In the genomic region with DNA sequence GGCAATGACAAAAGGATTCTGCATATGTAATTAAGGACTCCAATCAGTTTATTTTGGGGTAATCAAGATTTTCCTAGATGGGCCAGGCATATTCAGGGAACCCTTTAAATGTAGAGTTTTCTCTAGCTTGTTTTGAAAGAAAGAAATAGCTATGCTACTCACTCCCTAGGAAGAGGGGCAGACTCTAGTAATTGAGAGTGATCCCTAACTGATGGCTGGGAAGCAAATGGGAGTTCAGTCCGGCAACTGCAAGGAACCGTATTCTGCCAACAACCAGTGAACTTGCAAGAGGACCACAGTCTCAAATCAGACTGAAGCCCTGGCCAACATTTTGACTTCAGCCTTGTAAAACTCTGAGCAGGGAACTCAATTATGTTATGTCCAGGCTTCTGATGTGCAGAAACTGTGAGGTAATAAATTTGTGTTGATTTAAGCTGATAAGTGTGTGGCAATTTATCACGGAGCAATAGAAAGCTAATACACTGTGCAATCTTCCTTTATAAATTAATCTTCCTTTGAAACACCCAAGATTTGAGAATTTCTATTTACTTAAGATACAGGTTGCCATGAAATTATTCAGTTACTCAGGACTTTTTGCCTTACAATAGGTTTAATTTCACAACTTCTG, we compare ENCODE assay signal across 20 cellular contexts. TPM values are rescaled to one million over a fixed set of nuclear protein-coding genes. Genes with fewer than 3 reads are reported as not detected.
DNase-seq lines count a peak whose midpoint lies in the region; ATAC-seq and TF ChIP-seq lines count a peak whose summit lies in the region.
"Had no signal": no experiment of that assay in that cellular context is flagged by ENCODE, and none has a peak within 500 bp of the region (broad histone marks: within the 10 kb centered on the region; RNA-seq: fewer than 3 reads in every experiment).

No MANE protein-coding gene starts in this region.

- intact Hi-C loops in natural killer cell (cut with micrococcal nuclease) (no loop called here), PC-3 (cut with micrococcal nuclease) (no loop called here)

- no peaks in the 10 kb centered on the region for H3K79me2 ChIP-seq in hepatocyte
- no peaks in the 10 kb centered on the region for H3K79me2 ChIP-seq in PC-3 (ENCODE audit: low read length)

- H3K9ac ChIP-seq in PC-3 (ENCODE audit: low read length), result no peak overlapping the region
- H3K9ac ChIP-seq: BLaER1 had no signal

- POLR2A ChIA-PET in PC-3 (lab: Charles Lee; ENCODE audit: unreplicated experiment), result no interaction called here

- no peak overlapping the region for H3K4me3 ChIP-seq in hepatocyte
- no peak overlapping the region for H3K4me3 ChIP-seq in PC-3 (ENCODE audit: low read length)
- H3K4me3 ChIP-seq: BLaER1, MG63, PC-9, SJCRH30 had no signal

- no peaks in the 10 kb centered on the region for H3K36me3 ChIP-seq in hepatocyte (replicated peaks; ENCODE audit: insufficient read depth, low read depth)
- H3K36me3 ChIP-seq in PC-3 (ENCODE audit: low read depth, low read length), result no peaks in the 10 kb centered on the region
- H3K36me3 ChIP-seq: BLaER1, MG63, SJCRH30 had no signal

- no peaks in the 10 kb centered on the region for H3F3A ChIP-seq in PC-3 (ENCODE audit: low read length, unreplicated experiment)

- H3K9me2 ChIP-seq in hepatocyte (replicated peaks; ENCODE audit: insufficient read depth) (no peaks in the 10 kb centered on the region), PC-3 (replicated peaks; ENCODE audit: low read length) (no peaks in the 10 kb centered on the region)

- peaks cover 24% of the 10 kb centered on the region for H3K4me1 ChIP-seq in hepatocyte (ENCODE audit: insufficient read depth)
- H3K4me1 ChIP-seq in PC-3 (ENCODE audit: insufficient read depth, low read length), result no peaks in the 10 kb centered on the region
- H3K4me1 ChIP-seq: BLaER1 had no signal

- peaks cover 57% of the 10 kb centered on the region for H3K4me1 Mint-ChIP-seq in activated CD8-positive, alpha-beta memory T cell treated with anti-CD3 and anti-CD28 coated beads, Interleukin-2, amount 10 ng/mL, durations not matched to agents 7 days and 5 days
- peaks cover 92 to 93% of the 10 kb centered on the region in 2 donors for H3K4me1 Mint-ChIP-seq in natural killer cell

- no peaks in the 10 kb centered on the region for H3K27me3 Mint-ChIP-seq in activated CD8-positive, alpha-beta memory T cell treated with anti-CD3 and anti-CD28 coated beads, Interleukin-2, amount 10 ng/mL, durations not matched to agents 7 days and 5 days
- no peaks in the 10 kb centered on the region for H3K27me3 Mint-ChIP-seq in natural killer cell (ENCODE audit: low read depth in 2 of 2)

- BruUV-seq in PC-3 (replicated peaks; lab: Mats Ljungman, UMichigan), result no TSS peak

- H3K27ac ChIP-seq in hepatocyte, result peak overlapping the region; percentile 80
- H3K27ac ChIP-seq in PC-3 (ENCODE audit: low read length), result no peak overlapping the region
- H3K27ac ChIP-seq: BLaER1, PC-9 had no signal

- TF ChIP-seq CTCF in hepatocyte (IDR thresholded peaks at IDR 0.05; ENCODE audit: poor library complexity) (no peak), natural killer cell (IDR thresholded peaks at IDR 0.05) (no peak), PC-3 (conservative IDR thresholded peaks at IDR 0.05; ENCODE audit: low read depth, low read length) (no peak)

- peak overlapping the region; percentile 41 for H3K27ac Mint-ChIP-seq in activated CD8-positive, alpha-beta memory T cell treated with anti-CD3 and anti-CD28 coated beads, Interleukin-2, amount 10 ng/mL, durations not matched to agents 7 days and 5 days
- peak overlapping the region; percentile 91 to 97 for H3K27ac Mint-ChIP-seq in natural killer cell
- H3K27ac Mint-ChIP-seq: CD8-positive, alpha-beta T cell had no signal

- CTCF ChIA-PET in activated CD8-positive, alpha-beta memory T cell treated with anti-CD3 and anti-CD28 coated beads, Interleukin-2, amount 10 ng/mL, durations not matched to agents 7 days and 5 days (lab: Charles Lee), result no interaction called here
- CTCF ChIA-PET in PC-3 (lab: Charles Lee), result no interaction called here

- H3K9me3 Mint-ChIP-seq in activated CD8-positive, alpha-beta memory T cell treated with anti-CD3 and anti-CD28 coated beads, Interleukin-2, amount 10 ng/mL, durations not matched to agents 7 days and 5 days (ENCODE audit: low read depth), result peaks cover 10% of the 10 kb centered on the region
- peaks cover 0 to 5% of the 10 kb centered on the region in 2 donors for H3K9me3 Mint-ChIP-seq in natural killer cell

- peak overlapping the region; percentile 17 for H3K4me2 ChIP-seq in hepatocyte
- no peak overlapping the region for H3K4me2 ChIP-seq in PC-3 (ENCODE audit: low read length)
- H3K4me2 ChIP-seq: BLaER1, PC-9 had no signal

- H3K36me3 Mint-ChIP-seq in activated CD8-positive, alpha-beta memory T cell treated with anti-CD3 and anti-CD28 coated beads, Interleukin-2, amount 10 ng/mL, durations not matched to agents 7 days and 5 days, result peaks cover 63% of the 10 kb centered on the region
- peaks cover 60% of the 10 kb centered on the region for H3K36me3 Mint-ChIP-seq in natural killer cell

- H3K9me3 ChIP-seq in hepatocyte (ENCODE audit: low read depth), result no peaks in the 10 kb centered on the region
- H3K9me3 ChIP-seq in PC-3 (ENCODE audit: low read length), result no peaks in the 10 kb centered on the region
- H3K9me3 ChIP-seq: BLaER1, MG63 had no signal

- H3K4me3 Mint-ChIP-seq in activated CD8-positive, alpha-beta memory T cell treated with anti-CD3 and anti-CD28 coated beads, Interleukin-2, amount 10 ng/mL, durations not matched to agents 7 days and 5 days, result no peak overlapping the region
- H3K4me3 Mint-ChIP-seq in natural killer cell, result peak overlapping the region; percentile 81
- H3K4me3 Mint-ChIP-seq: CD8-positive, alpha-beta T cell had no signal

- no peaks in the 10 kb centered on the region for H4K20me1 ChIP-seq in hepatocyte (ENCODE audit: insufficient read depth, poor library complexity, severe bottlenecking)
- H4K20me1 ChIP-seq in PC-3 (ENCODE audit: low read length), result no peaks in the 10 kb centered on the region
- H4K20me1 ChIP-seq: BLaER1 had no signal

- no peak for ATAC-seq in activated CD8-positive, alpha-beta memory T cell treated with anti-CD3 and anti-CD28 coated beads, Interleukin-2, amount 10 ng/mL, durations not matched to agents 7 days and 5 days
- ATAC-seq in natural killer cell, result no peak
- no peak for ATAC-seq in PC-3
- ATAC-seq: CD8-positive, alpha-beta T cell had no signal

- H3K27me3 ChIP-seq in hepatocyte, result no peaks in the 10 kb centered on the region
- H3K27me3 ChIP-seq in PC-3 (ENCODE audit: low read length), result peaks cover 30% of the 10 kb centered on the region
- H3K27me3 ChIP-seq: BLaER1, MG63, SJCRH30 had no signal

- no peak overlapping the region for H2AFZ ChIP-seq in hepatocyte
- no peak overlapping the region for H2AFZ ChIP-seq in PC-3 (ENCODE audit: low read length)
- H2AFZ ChIP-seq: PC-9 had no signal

- WGBS in hepatocyte (ENCODE audit: low lambda C conversion rate, missing lambda C conversion rate), result 25% methylated on average over 3 of the region's 3 CpGs

- DNase-seq in activated CD8-positive, alpha-beta memory T cell treated with anti-CD3 and anti-CD28 coated beads, Interleukin-2, amount 10 ng/mL, durations not matched to agents 7 days and 5 days, result no peak
- no peak for DNase-seq in activated CD8-positive, alpha-beta memory T cell treated with anti-CD3 and anti-CD28 coated beads, Interleukin-2, amount 50 U/mL, for 48 hours
- DNase-seq in NCI-H146 (lab: John Stamatoyannopoulos, UW) (peak; percentile 8), hepatocyte (ENCODE audit: low spot score) (peak; percentile 11), natural killer cell (no peak), superior temporal gyrus (ENCODE audit: extremely low spot score) (no peak), EL (no peak), PC-3 (no peak)
- DNase-seq: CD8-positive, alpha-beta T cell; DND-41; GDM1; MG63; NCI-H1092 treated with DMSO at 0.1 percent for 48 hours; NCI-H1694 treated with DMSO at 0.1 percent for 48 hours; NCI-H2107; NCI-H526 treated with DMSO at 0.1 percent for 48 hours; PC-9; SJCRH30 had no signal

RNA-seq across cellular contexts. Expression of gene AOAH, which starts 14.0 kb away (rescaled TPM):
- 10 to 100 TPM; 44.5 to 48.8 TPM for total RNA-seq in activated CD8-positive, alpha-beta memory T cell treated with anti-CD3 and anti-CD28 coated beads, Interleukin-2, amount 10 ng/mL, durations not matched to agents 7 days and 5 days
- total RNA-seq in hepatocyte, result 2.4 and 5.4 TPM in 2 replicates
- 3.9 and 4.8 TPM in 2 replicates for polyA plus RNA-seq in hepatocyte
- total RNA-seq in natural killer cell, result 100 to 1,000 TPM; 263 to 403 (median 312) TPM
- not detected in 2 replicates for total RNA-seq in PC-3 (2014; rRNA removed)
- total RNA-seq: H1, PC-9 had no signal

Comparison
In these comparisons a context has a peak if more than half of its experiments do, and no peak if none do; other contexts are left out.
1. DNase-seq: peak in NCI-H146 (single experiment) and hepatocyte (single experiment); none in activated CD8-positive, alpha-beta memory T cell treated with anti-CD3 and anti-CD28 coated beads, Interleukin-2, amount 10 ng/mL, durations not matched to agents 7 days and 5 days (single experiment), activated CD8-positive, alpha-beta memory T cell treated with anti-CD3 and anti-CD28 coated beads, Interleukin-2, amount 50 U/mL, for 48 hours (single experiment), natural killer cell (single experiment), superior temporal gyrus (single experiment), EL (single experiment) and PC-3 (single experiment).